Comparison of ENCODE assay signal across 24 cellular contexts in the genomic region with DNA sequence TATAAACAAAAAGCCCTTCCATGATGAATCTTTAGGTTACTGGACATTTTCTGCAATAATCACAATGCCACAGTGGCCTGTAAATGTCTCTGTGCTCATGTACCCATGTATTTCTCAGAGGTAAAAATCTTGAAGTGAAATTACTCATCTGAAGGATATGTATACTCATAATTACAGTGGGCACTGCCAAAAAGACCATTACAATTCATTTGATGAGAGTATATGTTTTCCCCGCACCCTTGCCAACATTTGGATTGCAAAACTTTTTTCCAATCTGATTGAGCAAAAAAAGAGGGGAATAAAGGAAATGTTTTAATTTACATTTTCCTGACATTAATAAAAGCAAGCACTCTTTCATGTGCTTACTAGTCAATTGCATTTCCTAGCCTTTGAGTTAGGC.
"Had no signal": no experiment of that assay in that cellular context is flagged by ENCODE, and none has a peak within 500 bp of the region (broad histone marks: within the 10 kb centered on the region; RNA-seq: fewer than 3 reads in every experiment).

No MANE protein-coding gene starts in this region.

- ATAC-seq: effector memory CD8-positive, alpha-beta T cell; foreskin keratinocyte; gastroesophageal sphincter; heart left ventricle; left cardiac atrium; left lung; mucosa of descending colon; natural killer cell treated with Interleukin-12 subunit alpha and Interleukin-12 subunit beta and Interleukin-15 and Interleukin-18, amount 100 ng/mL, for 72 hours; pancreas; right lobe of liver; stimulated activated naive B cell treated with anti-CD40 and anti-IgM and Interleukin-4, amounts not matched to agents 10 μg/mL and 1 μg/mL and 100 μg/mL, for 72 hours had no signal

- H3K4me3 ChIP-seq: esophagus squamous epithelium, gastroesophageal sphincter, heart left ventricle, left lung, mucosa of descending colon, pancreas, right lobe of liver, thoracic aorta, tibial nerve, upper lobe of left lung had no signal

- H3K36me3 ChIP-seq: gastroesophageal sphincter, heart left ventricle, neutrophil, pancreas, right lobe of liver, thoracic aorta, tibial nerve had no signal

- DNase-seq: cortex of kidney; effector memory CD8-positive, alpha-beta T cell; erythroblast; esophagus squamous epithelium; foreskin keratinocyte; heart left ventricle; hippocampal formation; left cardiac atrium; left lung; mesenchymal stem cell; mucosa of descending colon; naive B cell; pancreas; right lobe of liver; small intestine; stimulated activated CD4-positive, alpha-beta T cell treated with anti-CD3 and anti-CD28 coated beads, Interleukin-15, amount 100 ng/mL, for 24 hours; stimulated activated CD4-positive, alpha-beta T cell treated with anti-CD3 and anti-CD28 coated beads, Interleukin-2, amount 100 ng/mL, for 48 hours; stimulated activated naive B cell treated with anti-CD40 and anti-IgM and Interleukin-4, amounts not matched to agents 10 μg/mL and 1 μg/mL and 100 μg/mL, for 72 hours; upper lobe of left lung had no signal

- H3K27ac ChIP-seq: esophagus squamous epithelium, foreskin keratinocyte, gastroesophageal sphincter, heart left ventricle, left lung, neutrophil, pancreas, right lobe of liver, thoracic aorta, tibial nerve, upper lobe of left lung had no signal

- H3K27me3 ChIP-seq: esophagus squamous epithelium, foreskin keratinocyte, gastroesophageal sphincter, heart left ventricle, left lung, neutrophil, pancreas, right lobe of liver, tibial nerve, upper lobe of left lung had no signal

- H3K9me3 ChIP-seq: esophagus squamous epithelium, gastroesophageal sphincter, left lung, mucosa of descending colon, neutrophil, pancreas, right lobe of liver, thoracic aorta, tibial nerve, upper lobe of left lung had no signal

- H3K4me1 ChIP-seq: gastroesophageal sphincter, left lung, pancreas, right lobe of liver had no signal
